ENCODE assay signal across 12 cellular contexts in the genomic region with DNA sequence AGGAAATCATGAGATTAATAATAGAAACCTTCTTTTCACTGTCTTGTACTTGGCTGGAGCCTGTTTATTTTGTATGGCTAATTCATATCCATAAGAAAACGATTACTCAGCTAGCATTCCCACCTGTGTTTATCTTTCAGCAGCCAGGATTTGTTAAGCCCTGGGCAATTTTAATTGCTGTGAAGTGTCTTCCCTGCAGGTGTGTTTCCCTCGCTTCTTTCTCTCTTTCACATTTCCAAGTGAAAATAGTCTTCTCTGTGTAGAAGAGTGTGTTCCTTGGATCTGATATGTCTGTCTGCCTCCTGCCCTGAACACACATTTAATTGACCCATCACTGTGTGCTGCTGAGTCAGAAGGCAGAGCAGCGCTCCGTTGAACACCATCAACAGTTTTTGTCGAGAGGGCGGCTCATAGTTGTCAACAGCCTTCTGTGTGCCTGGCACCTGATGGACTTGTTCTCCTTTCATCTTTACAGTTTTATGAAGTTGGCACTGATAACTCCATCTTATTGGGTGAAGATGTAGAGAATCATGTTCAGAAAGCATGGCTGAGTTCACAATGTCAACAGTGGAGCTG.
A peak's percentile ranks its signal among the peaks of the same experiment; 100 is the strongest.
DNase-seq lines count a peak whose midpoint lies in the region; ATAC-seq and TF ChIP-seq lines count a peak whose summit lies in the region.
"Had no signal": no experiment of that assay in that cellular context is flagged by ENCODE, and none has a peak within 500 bp of the region (broad histone marks: within the 10 kb centered on the region; RNA-seq: fewer than 3 reads in every experiment).

No MANE protein-coding gene starts in this region.

- TF ChIP-seq EP300 in neural cell (conservative IDR thresholded peaks at IDR 0.05; ENCODE audit: poor library complexity, severe bottlenecking) (no peak), SK-N-SH (IDR thresholded peaks at IDR 0.05; ENCODE audit: borderline replicate concordance in 1 of 2, low read depth in 1 of 2, low read length in 1 of 2) (no peak)

- H3K36me3 ChIP-seq in ascending aorta (no peaks in the 10 kb centered on the region), neural cell (ENCODE audit: insufficient read depth, low read length) (no peaks in the 10 kb centered on the region), SK-N-SH (replicated peaks in 1 of 2; ENCODE audit: control insufficient read depth in 1 of 2, insufficient read depth in 2 of 2, low read length in 1 of 2) (no peaks in the 10 kb centered on the region)

- no peak for ATAC-seq in right cardiac atrium
- no peak for ATAC-seq in left cardiac atrium
- no peak for ATAC-seq in GM19467 (IDR thresholded peaks at IDR 0.05; ENCODE audit: unreplicated experiment)
- ATAC-seq: activated naive CD4-positive, alpha-beta T cell treated with anti-CD3 and anti-CD28 coated beads, Interleukin-2, amount 50 U/mL, for 72 hours had no signal

- no peak overlapping the region for H3K4me2 ChIP-seq in neural cell (ENCODE audit: low read length)
- H3K4me2 ChIP-seq in SK-N-SH = no peak overlapping the region

- H3K9me2 ChIP-seq in neural cell (ENCODE audit: insufficient read depth, low read length) = no peaks in the 10 kb centered on the region
- no peaks in the 10 kb centered on the region for H3K9me2 ChIP-seq in SK-N-SH

- TF ChIP-seq CTCF in ascending aorta (IDR thresholded peaks at IDR 0.05) = no peak
- TF ChIP-seq CTCF in neural cell (IDR thresholded peaks at IDR 0.05; ENCODE audit: poor library complexity, severe bottlenecking) = no peak
- TF ChIP-seq CTCF in SK-N-SH (IDR thresholded peaks at IDR 0.05) = no peak

- POLR2A ChIA-PET in SK-N-SH (lab: Yijun Ruan, JAX) = no interaction called here

- H3K4me3 ChIP-seq in right cardiac atrium (ENCODE audit: low read length) = no peak overlapping the region
- no peak overlapping the region for H3K4me3 ChIP-seq in ascending aorta
- H3K4me3 ChIP-seq in neural cell (ENCODE audit: low read length) = no peak overlapping the region
- H3K4me3 ChIP-seq in SK-N-SH (ENCODE audit: low read depth in 2 of 2, low read length in 1 of 2) = no peak overlapping the region

- intact Hi-C loops in right cardiac atrium (cut with DNase I) = loop anchor here in 1 of 4 donors (10.0 kb wide), 1 partner anchor 88 kb away; the partner anchor contains the start of gene SPECC1
- intact Hi-C loops in left cardiac atrium (cut with DNase I) = no loop called here
- intact Hi-C loops in ascending aorta (cut with DNase I) = no loop called here

- H3K79me2 ChIP-seq in neural cell (replicated peaks; ENCODE audit: insufficient read depth, low read length) (no peaks in the 10 kb centered on the region), SK-N-SH (ENCODE audit: insufficient read depth) (no peaks in the 10 kb centered on the region)

- H3K27ac ChIP-seq in right cardiac atrium (ENCODE audit: low read length) (peak overlapping the region; percentile 90), ascending aorta (peak overlapping the region; percentile 90 to 97), neural cell (ENCODE audit: low read length) (peak overlapping the region; percentile 64), SK-N-SH (ENCODE audit: low read depth in 2 of 2, low read length in 1 of 2) (no peak overlapping the region)
- H3K27ac ChIP-seq: HL-60 had no signal

- DNase-seq in right cardiac atrium = no peak
- no peak for DNase-seq in left cardiac atrium
- DNase-seq in ascending aorta (ENCODE audit: low spot score in 2 of 2) = no peak
- no peak for DNase-seq in stimulated activated CD4-positive, alpha-beta T cell treated with anti-CD3 and anti-CD28 coated beads, Interleukin-12 subunit alpha, Interleukin-12 subunit beta, amount 100 ng/mL, for 4 hours
- no peak for DNase-seq in SK-N-SH
- no peak for DNase-seq in activated CD4-positive, alpha-beta T cell treated with anti-CD3 and anti-CD28 coated beads, Interleukin-2, amount 50 U/mL, for 48 hours
- DNase-seq: effector CD4-positive, alpha-beta T cell; substantia nigra had no signal

- CTCF ChIA-PET in SK-N-SH (lab: Yijun Ruan, JAX) = interaction anchor here (0.9 kb wide), 1 partner anchor 16 kb away, joined by 3 read pairs; no protein-coding TSS in a partner anchor

- H3F3A ChIP-seq in neural cell (ENCODE audit: insufficient read depth, low read length, poor library complexity, severe bottlenecking) = no peaks in the 10 kb centered on the region
- peaks cover 4% of the 10 kb centered on the region for H3F3A ChIP-seq in SK-N-SH (replicated peaks; ENCODE audit: insufficient read depth)

- H3K9ac ChIP-seq in neural cell (ENCODE audit: low read length) = no peak overlapping the region
- no peak overlapping the region for H3K9ac ChIP-seq in SK-N-SH

- no peak overlapping the region for H2AFZ ChIP-seq in neural cell (ENCODE audit: low read depth, low read length)
- H2AFZ ChIP-seq in SK-N-SH (ENCODE audit: low read depth) = no peak overlapping the region

- H3K27me3 ChIP-seq in right cardiac atrium (ENCODE audit: control insufficient read depth, insufficient read depth) = no peaks in the 10 kb centered on the region
- no peaks in the 10 kb centered on the region for H3K27me3 ChIP-seq in ascending aorta
- H3K27me3 ChIP-seq in neural cell (ENCODE audit: insufficient read depth, low read depth, low read length) = no peaks in the 10 kb centered on the region
- no peaks in the 10 kb centered on the region for H3K27me3 ChIP-seq in SK-N-SH (ENCODE audit: insufficient read depth)

- H4K20me1 ChIP-seq in neural cell (ENCODE audit: insufficient read depth) = no peaks in the 10 kb centered on the region
- H4K20me1 ChIP-seq in SK-N-SH (ENCODE audit: insufficient read depth) = no peaks in the 10 kb centered on the region

- H3K4me1 ChIP-seq in right cardiac atrium (ENCODE audit: control insufficient read depth, insufficient read depth, low read length) (peaks cover 5% of the 10 kb centered on the region), ascending aorta (peaks cover 15 to 67% of the 10 kb centered on the region in 2 donors), SK-N-SH (ENCODE audit: control insufficient read depth in 1 of 2, insufficient read depth in 2 of 2, low read depth in 1 of 2, low read length in 1 of 2) (peaks cover 0 to 14% of the 10 kb centered on the region in 2 experiments; a peak in 1 of 4 replicates)

- no peak for TF ChIP-seq RAD21 in neural cell (conservative IDR thresholded peaks at IDR 0.05)
- TF ChIP-seq RAD21 in SK-N-SH (IDR thresholded peaks at IDR 0.05; ENCODE audit: low read length) = no peak

- WGBS in right cardiac atrium = 63% methylated on average over 6 of the region's 6 CpGs
- 89% methylated on average over 6 of the region's 6 CpGs for WGBS in SK-N-SH (ENCODE audit: low lambda C conversion rate)

- H3K9me3 ChIP-seq in right cardiac atrium (ENCODE audit: control insufficient read depth, low read length) = no peaks in the 10 kb centered on the region
- H3K9me3 ChIP-seq in ascending aorta = no peaks in the 10 kb centered on the region
- no peaks in the 10 kb centered on the region for H3K9me3 ChIP-seq in neural cell (ENCODE audit: low read length)
- no peaks in the 10 kb centered on the region for H3K9me3 ChIP-seq in SK-N-SH

TF ChIP-seq in neural cell, 6 proteins besides CTCF, POLR2A, EP300 and RAD21 (continues in another document):
- TF ChIP-seq REST (IDR thresholded peaks at IDR 0.05; ENCODE audit: borderline replicate concordance) = no peak

TF ChIP-seq in SK-N-SH, 30 proteins besides CTCF, POLR2A, EP300 and RAD21 (continues in another document):
- TF ChIP-seq RFX5 (IDR thresholded peaks at IDR 0.05; ENCODE audit: low read length) (no peak), FOXM1 (IDR thresholded peaks at IDR 0.05; ENCODE audit: low read depth) (no peak), USF2 (IDR thresholded peaks at IDR 0.05; ENCODE audit: borderline replicate concordance, low read depth, low read length) (no peak), ELF1 (IDR thresholded peaks at IDR 0.05) (no peak), JUND (IDR thresholded peaks at IDR 0.05) (no peak), POLR2AphosphoS5 (IDR thresholded peaks at IDR 0.05; ENCODE audit: low read depth, low read length) (no peak), FOXJ3 (CRISPR knock-in tag; IDR thresholded peaks at IDR 0.05) (no peak), SMC3 (IDR thresholded peaks at IDR 0.05; ENCODE audit: low read depth, low read length) (no peak), CHD2 (IDR thresholded peaks at IDR 0.05; ENCODE audit: low read length, partially characterized antibody) (no peak), RCOR1 (IDR thresholded peaks at IDR 0.05; ENCODE audit: low read length) (no peak)
- TF ChIP-seq, protein P1, sequence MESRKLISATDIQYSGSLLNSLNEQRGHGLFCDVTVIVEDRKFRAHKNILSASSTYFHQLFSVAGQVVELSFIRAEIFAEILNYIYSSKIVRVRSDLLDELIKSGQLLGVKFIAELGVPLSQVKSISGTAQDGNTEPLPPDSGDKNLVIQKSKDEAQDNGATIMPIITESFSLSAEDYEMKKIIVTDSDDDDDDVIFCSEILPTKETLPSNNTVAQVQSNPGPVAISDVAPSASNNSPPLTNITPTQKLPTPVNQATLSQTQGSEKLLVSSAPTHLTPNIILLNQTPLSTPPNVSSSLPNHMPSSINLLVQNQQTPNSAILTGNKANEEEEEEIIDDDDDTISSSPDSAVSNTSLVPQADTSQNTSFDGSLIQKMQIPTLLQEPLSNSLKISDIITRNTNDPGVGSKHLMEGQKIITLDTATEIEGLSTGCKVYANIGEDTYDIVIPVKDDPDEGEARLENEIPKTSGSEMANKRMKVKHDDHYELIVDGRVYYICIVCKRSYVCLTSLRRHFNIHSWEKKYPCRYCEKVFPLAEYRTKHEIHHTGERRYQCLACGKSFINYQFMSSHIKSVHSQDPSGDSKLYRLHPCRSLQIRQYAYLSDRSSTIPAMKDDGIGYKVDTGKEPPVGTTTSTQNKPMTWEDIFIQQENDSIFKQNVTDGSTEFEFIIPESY (IDR thresholded peaks at IDR 0.05; ENCODE audit: borderline replicate concordance, low read depth) = no peak
- TF ChIP-seq, protein P2, sequence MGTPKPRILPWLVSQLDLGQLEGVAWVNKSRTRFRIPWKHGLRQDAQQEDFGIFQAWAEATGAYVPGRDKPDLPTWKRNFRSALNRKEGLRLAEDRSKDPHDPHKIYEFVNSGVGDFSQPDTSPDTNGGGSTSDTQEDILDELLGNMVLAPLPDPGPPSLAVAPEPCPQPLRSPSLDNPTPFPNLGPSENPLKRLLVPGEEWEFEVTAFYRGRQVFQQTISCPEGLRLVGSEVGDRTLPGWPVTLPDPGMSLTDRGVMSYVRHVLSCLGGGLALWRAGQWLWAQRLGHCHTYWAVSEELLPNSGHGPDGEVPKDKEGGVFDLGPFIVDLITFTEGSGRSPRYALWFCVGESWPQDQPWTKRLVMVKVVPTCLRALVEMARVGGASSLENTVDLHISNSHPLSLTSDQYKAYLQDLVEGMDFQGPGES (IDR thresholded peaks at IDR 0.05; ENCODE audit: low read depth, low read length) = no peak

Comparison
In these comparisons a context has a peak if more than half of its experiments do, and no peak if none do; other contexts are left out.
1. H3K27ac ChIP-seq: peak in right cardiac atrium (single experiment), ascending aorta (2 of 2) and neural cell (single experiment); none in SK-N-SH (0 of 2).